Comparison of ENCODE assay signal across 9 cellular contexts in genomic region chr6:131519670-131520436, GRCh38. TPM values are rescaled to one million over a fixed set of nuclear protein-coding genes. Genes with fewer than 3 reads are reported as not detected.
DNase-seq lines count a peak whose midpoint lies in the region; ATAC-seq and TF ChIP-seq lines count a peak whose summit lies in the region.
"Had no signal": no experiment of that assay in that cellular context is flagged by ENCODE, and none has a peak within 500 bp of the region (broad histone marks: within the 10 kb centered on the region; RNA-seq: fewer than 3 reads in every experiment).

No MANE protein-coding gene starts in this region.

- TF ChIP-seq POLR2A in NB4 (IDR thresholded peaks at IDR 0.05; ENCODE audit: extremely low read depth, insufficient read length) (no peak), prostate gland (IDR thresholded peaks at IDR 0.05) (no peak)

- no peaks in the 10 kb centered on the region for H3K27me3 ChIP-seq in prostate gland (replicated peaks; ENCODE audit: insufficient read depth)

- peak; percentile 98 for ATAC-seq in GM18498 (IDR thresholded peaks at IDR 0.05; ENCODE audit: unreplicated experiment)
- ATAC-seq in HG02759 (IDR thresholded peaks at IDR 0.05; ENCODE audit: unreplicated experiment) = peak; percentile 97

- no peaks in the 10 kb centered on the region for H3K36me3 ChIP-seq in prostate gland

- no peak overlapping the region for H3K27ac ChIP-seq in prostate gland
- no peak overlapping the region for H3K27ac ChIP-seq in caudate nucleus (ENCODE audit: low read depth, low read length)

- peak; percentile 59 for TF ChIP-seq CTCF in NB4 (IDR thresholded peaks at IDR 0.05; ENCODE audit: low read depth, low read length)
- peak in 3 of 4 experiments; percentile 43 to 58 (median 47) for TF ChIP-seq CTCF in prostate gland (IDR thresholded peaks at IDR 0.05)

- H3K4me1 ChIP-seq in prostate gland (replicated peaks) = no peaks in the 10 kb centered on the region

- H3K4me3 ChIP-seq in NB4 (ENCODE audit: low read depth, low read length) (no peak overlapping the region), prostate gland (no peak overlapping the region)

- peak; percentile 59 for DNase-seq in AG20443 (ENCODE audit: low spot score)
- peak; percentile 53 for DNase-seq in NB4 (ENCODE audit: low read depth)
- peak; percentile 57 for DNase-seq in activated CD4-positive, alpha-beta T cell treated with anti-CD3 and anti-CD28 coated beads for 48 hours
- DNase-seq in fibroblast of gingiva (ENCODE audit: low read depth) = peak; percentile 42
- peak; percentile 27 for DNase-seq in prostate gland (ENCODE audit: low spot score)
- DNase-seq in caudate nucleus (lab: John Stamatoyannopoulos, UW) = no peak

- H3K9me3 ChIP-seq in prostate gland = no peaks in the 10 kb centered on the region

- 67% methylated on average over 2 of the region's 2 CpGs for WGBS in prostate gland

- intact Hi-C loops in prostate gland (cut with DNase I) = no loop called here

RNA-seq across cellular contexts. Expression of gene ARG1, which starts 53.2 kb away (rescaled TPM):
- 1 to 10 TPM; 1.2 to 1.4 TPM for total RNA-seq in prostate gland
- total RNA-seq: T-helper 2 cell treated with Interferon-gamma antibody and Interleukin-4, amounts not matched to agents 100 ng/mL and 5 ng/mL, for 36 hours had no signal

Comparison
In these comparisons a context has a peak if more than half of its experiments do, and no peak if none do; other contexts are left out.
1. DNase-seq: peak in AG20443 (single experiment), NB4 (single experiment), activated CD4-positive, alpha-beta T cell treated with anti-CD3 and anti-CD28 coated beads for 48 hours (single experiment), fibroblast of gingiva (single experiment) and prostate gland (single experiment); none in caudate nucleus (0 of 61).